In genomic region chr6:145814501-145815350, GRCh38 we compare ENCODE assay signal across 8 cellular contexts. TPM values are rescaled to one million over a fixed set of nuclear protein-coding genes. Genes with fewer than 3 reads are reported as not detected.
A peak's percentile ranks its signal among the peaks of the same experiment; 100 is the strongest.
DNase-seq lines count a peak whose midpoint lies in the region; ATAC-seq and TF ChIP-seq lines count a peak whose summit lies in the region.

FBXO30 (minus strand) TSS chr6:145814795; CDS start chr6:145806405, 8,390 bp downstream.

- no peaks in the 10 kb centered on the region for H3K9me3 Mint-ChIP-seq in CD14-positive monocyte
- no peaks in the 10 kb centered on the region for H3K9me3 Mint-ChIP-seq in activated CD4-positive, alpha-beta memory T cell treated with anti-CD3 and anti-CD28 coated beads for 36 hours

- H3K36me3 Mint-ChIP-seq in CD14-positive monocyte = peaks cover 2 to 8% of the 10 kb centered on the region in 2 donors
- peaks cover 2% of the 10 kb centered on the region for H3K36me3 Mint-ChIP-seq in activated CD4-positive, alpha-beta memory T cell treated with anti-CD3 and anti-CD28 coated beads for 36 hours

- no peaks in the 10 kb centered on the region for H3K27me3 ChIP-seq in lower lobe of right lung (ENCODE audit: low read depth)

- TF ChIP-seq CTCF in CD14-positive monocyte (IDR thresholded peaks at IDR 0.05) (no peak), lower lobe of right lung (IDR thresholded peaks at IDR 0.05) (no peak)

- peak within 1 kb of the TSS; percentile 95 for H3K27ac ChIP-seq in lower lobe of right lung

- intact Hi-C loops in CD14-positive monocyte (cut with micrococcal nuclease) = loop anchor here in 1 of 2 donors (10.0 kb wide), 2 partner anchors 50 to 80 kb away; partner anchors contain the start of gene EPM2A
- intact Hi-C loops in activated CD4-positive, alpha-beta memory T cell treated with anti-CD3 and anti-CD28 coated beads for 36 hours (cut with micrococcal nuclease) = loop anchor here (1.0 to 10.0 kb wide), 7 partner anchors 9 to 1390 kb away; partner anchors contain the start of genes SHPRH and STXBP5
- intact Hi-C loops in lower lobe of right lung (cut with DNase I) = no loop called here

- peak within 1 kb of the TSS; percentile 72 for H3K4me3 ChIP-seq in lower lobe of right lung

- peak; percentile 66 for ATAC-seq in GM19351 (IDR thresholded peaks at IDR 0.05; ENCODE audit: unreplicated experiment)
- ATAC-seq in HG03520 (IDR thresholded peaks at IDR 0.05; ENCODE audit: unreplicated experiment) = peak; percentile 67
- peak; percentile 99 for ATAC-seq in lower lobe of right lung

- peak; percentile 78 for DNase-seq in CD14-positive monocyte (ENCODE audit: low spot score)
- DNase-seq in NCI-H526 treated with DMSO at 0.1 percent for 48 hours (lab: John Stamatoyannopoulos, UW) = peak; percentile 57
- peak; percentile 91 for DNase-seq in activated CD4-positive, alpha-beta memory T cell treated with anti-CD3 and anti-CD28 coated beads for 36 hours
- DNase-seq in ecto neural progenitor cell (ENCODE audit: low spot score) = peak; percentile 95
- peak; percentile 92 for DNase-seq in lower lobe of right lung
- DNase-seq in stimulated activated CD4-positive, alpha-beta T cell treated with anti-CD3 and anti-CD28 coated beads, TNF-alpha, amount 100 ng/mL, for 24 hours (ENCODE audit: low read depth in 3 of 3) = peak; percentile 59 to 82 (median 74)

- H3K4me1 Mint-ChIP-seq in CD14-positive monocyte = peaks cover 34% of the 10 kb centered on the region
- H3K4me1 Mint-ChIP-seq in activated CD4-positive, alpha-beta memory T cell treated with anti-CD3 and anti-CD28 coated beads for 36 hours (ENCODE audit: low read depth) = peaks cover 35% of the 10 kb centered on the region

- H3K36me3 ChIP-seq in lower lobe of right lung = no peaks in the 10 kb centered on the region

- H3K4me3 Mint-ChIP-seq in CD14-positive monocyte = peak within 1 kb of the TSS; percentile 90 to 95
- H3K4me3 Mint-ChIP-seq in activated CD4-positive, alpha-beta memory T cell treated with anti-CD3 and anti-CD28 coated beads for 36 hours = peak within 1 kb of the TSS; percentile 93

- H3K27me3 Mint-ChIP-seq in CD14-positive monocyte (ENCODE audit: low read depth in 3 of 3) = no peaks in the 10 kb centered on the region
- H3K27me3 Mint-ChIP-seq in activated CD4-positive, alpha-beta memory T cell treated with anti-CD3 and anti-CD28 coated beads for 36 hours = no peaks in the 10 kb centered on the region

- POLR2A ChIA-PET in activated CD4-positive, alpha-beta memory T cell treated with anti-CD3 and anti-CD28 coated beads for 36 hours (lab: Charles Lee) = interaction anchor here (0.8 to 2.9 kb wide), 3 partner anchors 9 to 148 kb away, joined by 3 to 37 read pairs (median 3); partner anchors contain the start of gene EPM2A

- CTCF ChIA-PET in activated CD4-positive, alpha-beta memory T cell treated with anti-CD3 and anti-CD28 coated beads for 36 hours (lab: Charles Lee) = interaction anchor here (0.6 to 2.0 kb wide), 6 partner anchors 9 to 181 kb away, joined by 3 to 10 read pairs (median 3); partner anchors contain the start of gene EPM2A

- H3K4me1 ChIP-seq in lower lobe of right lung = peaks cover 46% of the 10 kb centered on the region

- H3K9me3 ChIP-seq in lower lobe of right lung = no peaks in the 10 kb centered on the region

- peak within 1 kb of the TSS; percentile 96 to 98 (median 98) for H3K27ac Mint-ChIP-seq in CD14-positive monocyte
- H3K27ac Mint-ChIP-seq in activated CD4-positive, alpha-beta memory T cell treated with anti-CD3 and anti-CD28 coated beads for 36 hours = peak within 1 kb of the TSS; percentile 94

RNA-seq across cellular contexts. Expression of gene FBXO30, which starts in this region (rescaled TPM):
- polyA plus RNA-seq in CD14-positive monocyte = 1 to 10 TPM in 1 of 2 donors, under 1 TPM in 1; 0.83 to 1.1 TPM
- 1 to 10 TPM; 5.0 to 5.1 TPM for total RNA-seq in activated CD4-positive, alpha-beta memory T cell treated with anti-CD3 and anti-CD28 coated beads for 36 hours
- total RNA-seq in lower lobe of right lung = 9.0 TPM

Comparison
In these comparisons a context has a peak if more than half of its experiments do, and no peak if none do; other contexts are left out.
1. Peak in every context shown above with its lines: DNase-seq, ATAC-seq, H3K4me3 ChIP-seq and H3K27ac ChIP-seq.